In the genomic region with DNA sequence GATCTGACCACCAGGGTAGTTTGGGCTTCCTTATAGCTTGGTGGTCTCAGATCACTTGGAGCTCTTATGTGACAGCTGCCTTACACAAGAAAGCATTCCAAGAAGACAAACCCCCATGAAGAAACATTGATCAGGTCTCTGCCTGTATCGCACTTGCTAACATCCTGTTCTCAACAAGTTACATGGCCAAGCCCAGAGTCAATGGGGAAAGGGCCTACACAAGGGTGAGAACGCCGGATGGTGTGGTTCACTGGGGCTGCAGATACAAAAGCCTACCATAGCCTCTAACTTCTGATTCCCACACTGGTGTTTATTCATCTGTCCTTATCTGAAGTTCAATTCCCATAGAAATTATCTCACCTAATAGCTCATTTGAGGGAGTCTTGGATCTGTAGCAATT, we compare ENCODE assay signal across 22 cellular contexts.
DNase-seq lines count a peak whose midpoint lies in the region; ATAC-seq, FAIRE-seq and TF ChIP-seq lines count a peak whose summit lies in the region.
"Had no signal": no experiment of that assay in that cellular context is flagged by ENCODE, and none has a peak within 500 bp of the region (broad histone marks: within the 10 kb centered on the region; RNA-seq: fewer than 3 reads in every experiment).

No MANE protein-coding gene starts in this region.

- FAIRE-seq in bronchial epithelial cell (lab: Jason Lieb, UNC) = peak; percentile 92
- FAIRE-seq: G401.6, GM12892, H54, HTR-8/SVneo had no signal

- no peaks in the 10 kb centered on the region for H4K20me1 ChIP-seq in DND-41 (ENCODE audit: insufficient read depth, low read length)

- 81 to 91% (median 89%) methylated on average over 3 of the region's 3 CpGs for WGBS in stomach, 5 donors

- TF ChIP-seq CTCF in DND-41 (IDR thresholded peaks at IDR 0.05; ENCODE audit: borderline replicate concordance, extremely low read depth, low read length, poor library complexity, severe bottlenecking) (no peak), bronchial epithelial cell (IDR thresholded peaks at IDR 0.05; ENCODE audit: insufficient read depth, low read length, severe bottlenecking) (no peak), osteocyte (IDR thresholded peaks at IDR 0.05) (no peak), stomach (IDR thresholded peaks at IDR 0.05) (no peak), natural killer cell (IDR thresholded peaks at IDR 0.05) (no peak)

- H3K27ac Mint-ChIP-seq in osteocyte (ENCODE audit: unreplicated experiment) = no peak overlapping the region
- no peak overlapping the region for H3K27ac Mint-ChIP-seq in natural killer cell
- H3K27ac Mint-ChIP-seq: CD4-positive, CD25-positive, alpha-beta regulatory T cell; CD8-positive, alpha-beta memory T cell; GM23338; HFFc6 had no signal

- H3K9me3 Mint-ChIP-seq in osteocyte (ENCODE audit: unreplicated experiment) = no peaks in the 10 kb centered on the region
- no peaks in the 10 kb centered on the region for H3K9me3 Mint-ChIP-seq in natural killer cell
- H3K9me3 Mint-ChIP-seq: CD8-positive, alpha-beta memory T cell; GM23338; HFFc6 had no signal

- H3K36me3 ChIP-seq in DND-41 (ENCODE audit: insufficient read depth, low read length) (no peaks in the 10 kb centered on the region), bronchial epithelial cell (ENCODE audit: control insufficient read depth, insufficient read depth, low read length) (no peaks in the 10 kb centered on the region), stomach (no peaks in the 10 kb centered on the region)
- H3K36me3 ChIP-seq: BE2C had no signal

- no peak for TF ChIP-seq POLR2A in stomach (IDR thresholded peaks at IDR 0.05)

- H3K9ac ChIP-seq in DND-41 (ENCODE audit: low read depth, low read length) = no peak overlapping the region

- H3K4me2 ChIP-seq in DND-41 (ENCODE audit: insufficient read depth, low read length) = no peak overlapping the region
- H3K4me2 ChIP-seq: GM23338 had no signal

- no peaks in the 10 kb centered on the region for H3K9me3 ChIP-seq in DND-41 (ENCODE audit: insufficient read depth, low read length, severe bottlenecking)
- H3K9me3 ChIP-seq in stomach = no peaks in the 10 kb centered on the region
- H3K9me3 ChIP-seq: BE2C had no signal

- H3K4me1 ChIP-seq in DND-41 (ENCODE audit: insufficient read depth, low read length) (no peaks in the 10 kb centered on the region), stomach (no peaks in the 10 kb centered on the region)
- H3K4me1 ChIP-seq: BE2C had no signal

- DNase-seq in DND-41 (no peak), bronchial epithelial cell (ENCODE audit: low read depth) (no peak), islet precursor cell (peak; percentile 25), osteocyte (ENCODE audit: extremely low spot score, unreplicated experiment) (peak; percentile 63), OCI-M2 (lab: John Stamatoyannopoulos, UW; ENCODE audit: unreplicated experiment) (no peak), stomach (no peak), natural killer cell (no peak)
- DNase-seq: BE2C; C1 segment of cervical spinal cord; CD4-positive, CD25-positive, alpha-beta regulatory T cell; CD8-positive, alpha-beta memory T cell; COR-L47; DMS 273 treated with DMSO at 0.1 percent for 48 hours; DMS53; HFFc6; IMR-90 had no signal

- H3K4me3 ChIP-seq in DND-41 (ENCODE audit: low read depth in 1 of 2, low read length in 2 of 2) (no peak overlapping the region), bronchial epithelial cell (ENCODE audit: low read depth, low read length) (no peak overlapping the region), stomach (no peak overlapping the region)
- H3K4me3 ChIP-seq: GM23338 had no signal

- H3K27me3 Mint-ChIP-seq in osteocyte (ENCODE audit: unreplicated experiment) (peaks cover 26% of the 10 kb centered on the region), natural killer cell (ENCODE audit: low read depth in 2 of 2) (peaks cover 0 to 24% of the 10 kb centered on the region in 2 donors)

- ATAC-seq in DND-41 (ENCODE audit: insufficient read depth, low read depth) (0 out of 3 replicates have a peak, but pooled peaks have one; percentile 31), natural killer cell (no peak)
- ATAC-seq: GM23338, HCT116 had no signal

- no peaks in the 10 kb centered on the region for H3K4me1 Mint-ChIP-seq in osteocyte (ENCODE audit: unreplicated experiment)
- H3K4me1 Mint-ChIP-seq in natural killer cell = no peaks in the 10 kb centered on the region
- H3K4me1 Mint-ChIP-seq: CD4-positive, CD25-positive, alpha-beta regulatory T cell; CD8-positive, alpha-beta memory T cell; GM23338 had no signal

- H3K79me2 ChIP-seq in DND-41 (ENCODE audit: insufficient read depth, low read length) = no peaks in the 10 kb centered on the region

- H3K36me3 Mint-ChIP-seq in osteocyte (ENCODE audit: unreplicated experiment) (no peaks in the 10 kb centered on the region), natural killer cell (no peaks in the 10 kb centered on the region)
- H3K36me3 Mint-ChIP-seq: CD4-positive, CD25-positive, alpha-beta regulatory T cell; CD8-positive, alpha-beta memory T cell had no signal

- H3K4me3 Mint-ChIP-seq in osteocyte (ENCODE audit: unreplicated experiment) = no peak overlapping the region
- no peak overlapping the region for H3K4me3 Mint-ChIP-seq in natural killer cell
- H3K4me3 Mint-ChIP-seq: CD4-positive, CD25-positive, alpha-beta regulatory T cell; CD8-positive, alpha-beta memory T cell; GM23338; HFFc6 had no signal

- TF ChIP-seq EP300 in stomach (IDR thresholded peaks at IDR 0.05) = no peak

- intact Hi-C loops in stomach (cut with DNase I; ENCODE audit: low total_unique reads) (no loop called here), natural killer cell (cut with micrococcal nuclease) (no loop called here)

- no peak overlapping the region for H3K27ac ChIP-seq in DND-41 (ENCODE audit: low read length)
- H3K27ac ChIP-seq in stomach = no peak overlapping the region

- H2AFZ ChIP-seq in DND-41 (ENCODE audit: low read depth, low read length) = no peak overlapping the region
- H2AFZ ChIP-seq: GM23338 had no signal

- H3K27me3 ChIP-seq in DND-41 (ENCODE audit: insufficient read depth, low read length, poor library complexity) (no peaks in the 10 kb centered on the region), bronchial epithelial cell (ENCODE audit: control insufficient read depth, insufficient read depth, low read length) (no peaks in the 10 kb centered on the region), stomach (no peaks in the 10 kb centered on the region)
- H3K27me3 ChIP-seq: BE2C had no signal

Comparison
In these comparisons a context has a peak if more than half of its experiments do, and no peak if none do; other contexts are left out.
1. DNase-seq: peak in islet precursor cell (single experiment) and osteocyte (single experiment); none in DND-41 (single experiment), bronchial epithelial cell (single experiment), OCI-M2 (single experiment), stomach (single experiment) and natural killer cell (single experiment).